ENCODE assay signal across 8 cellular contexts in genomic region chr17:7916383-7916677, GRCh38. TPM values are rescaled to one million over a fixed set of nuclear protein-coding genes. Genes with fewer than 3 reads are reported as not detected.
DNase-seq lines count a peak whose midpoint lies in the region; ATAC-seq and TF ChIP-seq lines count a peak whose summit lies in the region.

No MANE protein-coding gene starts in this region.

- no peak for TF ChIP-seq CTCF in 22Rv1 (IDR thresholded peaks at IDR 0.05)
- TF ChIP-seq CTCF in astrocyte of the spinal cord (IDR thresholded peaks at IDR 0.05; ENCODE audit: low read depth, low read length), result no peak

- H3K9me3 ChIP-seq in mesodermal cell (ENCODE audit: control insufficient read depth, low read length), result no peaks in the 10 kb centered on the region

- H3K27ac ChIP-seq in 22Rv1 (peak overlapping the region; percentile 94), mesodermal cell (ENCODE audit: low read depth, low read length, severe bottlenecking) (peak overlapping the region; percentile 66)

- WGBS in mesodermal cell (ENCODE audit: insufficient coverage in 2 of 2), 2 experiments, result 58 to 59% methylated on average over 12 to 15 of the region's 15 CpGs

- H3K4me1 ChIP-seq in mesodermal cell (ENCODE audit: control insufficient read depth, insufficient read depth, low read length, poor library complexity, severe bottlenecking), result peaks cover 13% of the 10 kb centered on the region

- DNase-seq in astrocyte of the spinal cord (ENCODE audit: low read depth, low spot score), result no peak
- DNase-seq in stimulated activated CD4-positive, alpha-beta T cell treated with anti-CD3 and anti-CD28 coated beads, Interleukin-2, amount 100 ng/mL, for 48 hours, result no peak

- peaks cover 10% of the 10 kb centered on the region for H3K36me3 ChIP-seq in mesodermal cell (ENCODE audit: control insufficient read depth, insufficient read depth, low read length)

- in situ Hi-C loops in astrocyte of the spinal cord (cut with HindIII; ENCODE audit: low sequenced_read_pairs), result no loop called here

- peak; percentile 20 for ATAC-seq in HG02840 (IDR thresholded peaks at IDR 0.05; ENCODE audit: low FRiP score, unreplicated experiment)
- no peak for ATAC-seq in GM19467 (IDR thresholded peaks at IDR 0.05; ENCODE audit: unreplicated experiment)
- no peak for ATAC-seq in GM19395 (IDR thresholded peaks at IDR 0.05; ENCODE audit: unreplicated experiment)
- no peak for ATAC-seq in GM21717 (IDR thresholded peaks at IDR 0.05; ENCODE audit: unreplicated experiment)

- H3K4me3 ChIP-seq in astrocyte of the spinal cord (ENCODE audit: low read depth, low read length) (peak overlapping the region; percentile 46), mesodermal cell (ENCODE audit: extremely low read depth, insufficient read depth, low read length, poor library complexity, severe bottlenecking) (peak overlapping the region; percentile 52)

RNA-seq across cellular contexts. Expression of gene RNF227, which starts 0.2 kb away (rescaled TPM):
- polyA plus RNA-seq in mesodermal cell (2013, experiment 1 of 2), result 1.4 TPM
- polyA plus RNA-seq in mesodermal cell (2013, experiment 2 of 2), result 2.0 TPM

RNA-seq across cellular contexts. Expression of gene KCNAB3, which starts 13.3 kb away (rescaled TPM):
- polyA plus RNA-seq in mesodermal cell (2013, experiment 1 of 2), result 4.3 TPM
- 3.9 TPM for polyA plus RNA-seq in mesodermal cell (2013, experiment 2 of 2)

RNA-seq across cellular contexts. Expression of gene TRAPPC1, which starts 15.4 kb away (rescaled TPM):
- 167 TPM for polyA plus RNA-seq in mesodermal cell (2013, experiment 1 of 2)
- 153 TPM for polyA plus RNA-seq in mesodermal cell (2013, experiment 2 of 2)

RNA-seq across cellular contexts. Expression of gene CNTROB, which starts 15.7 kb away (rescaled TPM):
- polyA plus RNA-seq in mesodermal cell (2013, experiment 1 of 2), result 40.3 TPM
- polyA plus RNA-seq in mesodermal cell (2013, experiment 2 of 2), result 41.6 TPM

RNA-seq across cellular contexts. Expression of gene CHD3, which starts 27.7 kb away (rescaled TPM):
- 57.2 TPM for polyA plus RNA-seq in mesodermal cell (2013, experiment 1 of 2)
- polyA plus RNA-seq in mesodermal cell (2013, experiment 2 of 2), result 54.5 TPM
